Comparison of ENCODE assay signal across 15 cellular contexts in the genomic region with DNA sequence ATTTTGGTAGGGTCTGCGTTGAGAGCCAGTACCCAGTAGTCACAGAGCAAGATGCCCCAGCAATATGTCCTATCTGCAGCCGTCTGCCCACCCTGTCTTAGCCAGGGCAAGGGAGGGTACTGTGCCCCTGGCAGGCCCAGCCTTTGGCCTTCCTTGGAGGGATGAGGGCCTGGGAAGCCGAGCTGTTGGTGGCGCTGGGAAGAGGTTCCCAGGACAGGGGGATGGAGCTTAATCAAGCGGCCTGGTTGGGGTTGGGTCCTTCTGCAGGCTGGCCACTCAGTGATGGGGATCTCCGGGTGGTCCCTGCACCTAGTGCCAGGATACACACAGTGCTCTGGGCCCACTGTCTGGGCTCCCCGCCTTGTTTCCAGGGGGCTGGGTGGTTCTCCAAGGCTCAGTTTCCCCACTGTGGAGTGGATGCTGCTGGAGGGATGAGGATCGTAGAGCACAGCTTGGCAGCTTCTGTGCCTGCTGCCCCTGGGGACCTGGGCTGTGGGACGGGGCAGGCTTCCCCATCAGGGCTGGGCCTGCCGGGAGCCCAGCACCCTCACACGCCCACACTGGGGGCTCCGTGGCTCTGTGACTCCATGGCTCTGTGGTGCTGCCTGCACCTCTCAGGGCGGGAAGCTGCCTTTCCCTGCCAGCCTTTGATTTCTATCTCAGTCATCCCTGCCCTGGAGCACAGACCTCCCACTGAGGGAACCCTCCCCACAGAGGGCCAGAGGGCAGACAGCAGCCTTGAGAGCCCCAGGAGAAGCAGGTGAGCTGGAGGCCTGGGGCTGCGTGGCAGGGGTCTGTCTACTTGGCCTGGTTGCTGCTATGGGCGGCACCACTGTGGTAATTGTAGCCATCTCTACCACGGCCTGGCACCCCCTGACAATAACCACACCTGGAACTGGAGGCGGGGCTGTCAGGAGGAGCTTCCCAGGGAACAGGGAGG.
DNase-seq lines count a peak whose midpoint lies in the region; ATAC-seq, FAIRE-seq and TF ChIP-seq lines count a peak whose summit lies in the region.
"Had no signal": no experiment of that assay in that cellular context is flagged by ENCODE, and none has a peak within 500 bp of the region (broad histone marks: within the 10 kb centered on the region; RNA-seq: fewer than 3 reads in every experiment).

No MANE protein-coding gene starts in this region.

- intact Hi-C loops in kidney (cut with DNase I) = no loop called here
- intact Hi-C loops in sigmoid colon (cut with DNase I) = no loop called here

- no peak overlapping the region for H3K4me3 ChIP-seq in kidney (ENCODE audit: low read length in 2 of 2)
- H3K4me3 ChIP-seq in sigmoid colon = no peak overlapping the region
- H3K4me3 ChIP-seq: ascending aorta; BLaER1 treated with 17β-estradiol and CSF1 and Interleukin-3, amounts not matched to agents 10 nM and 100 nM had no signal

- peaks cover 0 to 6% (median 0%) of the 10 kb centered on the region in 3 donors for H3K27me3 ChIP-seq in sigmoid colon
- H3K27me3 ChIP-seq: ascending aorta; BLaER1 treated with 17β-estradiol and CSF1 and Interleukin-3, amounts not matched to agents 10 nM and 100 nM had no signal

- in situ Hi-C loops in GM13976 (cut with MboI; ENCODE audit: low sequenced_read_pairs, unreplicated experiment) = no loop called here

- H3K4me1 ChIP-seq in kidney (ENCODE audit: control insufficient read depth in 1 of 2, insufficient read depth in 1 of 2, low read depth in 1 of 2, low read length in 2 of 2) = no peaks in the 10 kb centered on the region
- H3K4me1 ChIP-seq in sigmoid colon = no peaks in the 10 kb centered on the region
- H3K4me1 ChIP-seq: ascending aorta; BLaER1 treated with 17β-estradiol and CSF1 and Interleukin-3, amounts not matched to agents 10 nM and 100 nM had no signal

- FAIRE-seq in kidney (lab: Jason Lieb, UNC) = no peak

- H3K4me3 Mint-ChIP-seq in T-helper 17 cell (no peak overlapping the region), immature natural killer cell (no peak overlapping the region)
- H3K4me3 Mint-ChIP-seq: activated CD4-positive, alpha-beta T cell treated with anti-CD3 and anti-CD28 coated beads, Interleukin-2, amount 10 ng/mL, durations not matched to agents 24 days and 14 days; activated T-helper 17 cell treated with anti-CD3 and anti-CD28 coated beads, Interleukin-2, amount 50 U/mL, for 72 hours; dendritic cell treated with granulocyte-macrophage colony-stimulating factor and Interleukin-4, amounts not matched to agents 40 ng/mL and 50 ng/mL, for 4 days had no signal

- H3K27ac ChIP-seq in kidney (ENCODE audit: low read depth in 2 of 2, low read length in 2 of 2) (no peak overlapping the region), sigmoid colon (no peak overlapping the region)
- H3K27ac ChIP-seq: ascending aorta; BLaER1 treated with 17β-estradiol and CSF1 and Interleukin-3, amounts not matched to agents 10 nM and 100 nM had no signal

- no peaks in the 10 kb centered on the region for H3K9me3 Mint-ChIP-seq in immature natural killer cell
- H3K9me3 Mint-ChIP-seq: activated CD4-positive, alpha-beta T cell treated with anti-CD3 and anti-CD28 coated beads, Interleukin-2, amount 10 ng/mL, durations not matched to agents 24 days and 14 days; activated T-helper 17 cell treated with anti-CD3 and anti-CD28 coated beads, Interleukin-2, amount 50 U/mL, for 72 hours; dendritic cell treated with granulocyte-macrophage colony-stimulating factor and Interleukin-4, amounts not matched to agents 40 ng/mL and 50 ng/mL, for 4 days had no signal

- no peaks in the 10 kb centered on the region for H3K36me3 ChIP-seq in kidney (ENCODE audit: control insufficient read depth in 1 of 2, insufficient read depth in 2 of 2, low read length in 2 of 2)
- H3K36me3 ChIP-seq in sigmoid colon = no peaks in the 10 kb centered on the region
- H3K36me3 ChIP-seq: ascending aorta; BLaER1 treated with 17β-estradiol and CSF1 and Interleukin-3, amounts not matched to agents 10 nM and 100 nM had no signal

- no peak for TF ChIP-seq EP300 in sigmoid colon (IDR thresholded peaks at IDR 0.05)

- no peaks in the 10 kb centered on the region for H3K4me1 Mint-ChIP-seq in T-helper 17 cell
- H3K4me1 Mint-ChIP-seq in immature natural killer cell = no peaks in the 10 kb centered on the region
- H3K4me1 Mint-ChIP-seq: activated T-helper 17 cell treated with anti-CD3 and anti-CD28 coated beads, Interleukin-2, amount 50 U/mL, for 72 hours had no signal

- no peak overlapping the region for H3K9ac ChIP-seq in kidney (ENCODE audit: low read length in 2 of 2)
- H3K9ac ChIP-seq: BLaER1 treated with 17β-estradiol and CSF1 and Interleukin-3, amounts not matched to agents 10 nM and 100 nM had no signal

- no peak for TF ChIP-seq POLR2A in sigmoid colon (IDR thresholded peaks at IDR 0.05)

- ATAC-seq in T-helper 17 cell (no peak), GM21381 (IDR thresholded peaks at IDR 0.05; ENCODE audit: unreplicated experiment) (no peak)
- ATAC-seq: activated T-helper 17 cell treated with anti-CD3 and anti-CD28 coated beads, Interleukin-2, amount 50 U/mL, for 72 hours had no signal

- H3K27ac Mint-ChIP-seq in T-helper 17 cell = no peak overlapping the region
- H3K27ac Mint-ChIP-seq in immature natural killer cell = no peak overlapping the region
- H3K27ac Mint-ChIP-seq: activated CD4-positive, alpha-beta T cell treated with anti-CD3 and anti-CD28 coated beads, Interleukin-2, amount 10 ng/mL, durations not matched to agents 24 days and 14 days; activated T-helper 17 cell treated with anti-CD3 and anti-CD28 coated beads, Interleukin-2, amount 50 U/mL, for 72 hours; dendritic cell treated with granulocyte-macrophage colony-stimulating factor and Interleukin-4, amounts not matched to agents 40 ng/mL and 50 ng/mL, for 4 days had no signal

- H3K27me3 Mint-ChIP-seq in T-helper 17 cell (peaks cover 36% of the 10 kb centered on the region), immature natural killer cell (ENCODE audit: low read depth in 3 of 3) (peaks cover 1 to 8% (median 4%) of the 10 kb centered on the region in 3 donors)

- peak; percentile 3 for DNase-seq in GM13976 (ENCODE audit: low spot score)
- peak in 2 of 3 donors; percentile 5 to 6 for DNase-seq in T-helper 17 cell
- peak; percentile 47 for DNase-seq in kidney
- peak; percentile 37 for DNase-seq in sigmoid colon
- DNase-seq in hypothalamus (lab: John Stamatoyannopoulos, UW) = no peak
- no peak for DNase-seq in immature natural killer cell
- DNase-seq: activated CD4-positive, alpha-beta T cell treated with anti-CD3 and anti-CD28 coated beads, Interleukin-2, amount 10 ng/mL, durations not matched to agents 24 days and 14 days; HCEC 1CT; MM.1S; stimulated activated naive CD4-positive, alpha-beta T cell had no signal

- WGBS in sigmoid colon, 2 donors = 72 to 83% methylated on average over 17 of the region's 17 CpGs

- H3K36me3 Mint-ChIP-seq in T-helper 17 cell (ENCODE audit: low read depth) (peaks cover 3% of the 10 kb centered on the region), immature natural killer cell (no peaks in the 10 kb centered on the region)

- H3K9me3 ChIP-seq in T-helper 17 cell (ENCODE audit: control insufficient read depth, low read length, poor library complexity, severe bottlenecking) = no peaks in the 10 kb centered on the region
- no peaks in the 10 kb centered on the region for H3K9me3 ChIP-seq in kidney (ENCODE audit: control insufficient read depth in 1 of 2, low read length in 2 of 2)
- no peaks in the 10 kb centered on the region for H3K9me3 ChIP-seq in sigmoid colon
- H3K9me3 ChIP-seq: ascending aorta; BLaER1 treated with 17β-estradiol and CSF1 and Interleukin-3, amounts not matched to agents 10 nM and 100 nM had no signal

- TF ChIP-seq CTCF in GM13976 (IDR thresholded peaks at IDR 0.05; ENCODE audit: borderline replicate concordance, control extremely low read depth, extremely low read depth, insufficient read depth, missing control alignments) (no peak), kidney (IDR thresholded peaks at IDR 0.05; ENCODE audit: borderline replicate concordance, extremely low read depth, insufficient read depth) (no peak), sigmoid colon (IDR thresholded peaks at IDR 0.05) (no peak)

Comparison
In these comparisons a context has a peak if more than half of its experiments do, and no peak if none do; other contexts are left out.
1. DNase-seq: peak in GM13976 (single experiment), T-helper 17 cell (2 of 3), kidney (single experiment) and sigmoid colon (single experiment); none in hypothalamus (0 of 51) and immature natural killer cell (0 of 3).